Comparison of ENCODE assay signal across 2 cellular contexts in the genomic region with DNA sequence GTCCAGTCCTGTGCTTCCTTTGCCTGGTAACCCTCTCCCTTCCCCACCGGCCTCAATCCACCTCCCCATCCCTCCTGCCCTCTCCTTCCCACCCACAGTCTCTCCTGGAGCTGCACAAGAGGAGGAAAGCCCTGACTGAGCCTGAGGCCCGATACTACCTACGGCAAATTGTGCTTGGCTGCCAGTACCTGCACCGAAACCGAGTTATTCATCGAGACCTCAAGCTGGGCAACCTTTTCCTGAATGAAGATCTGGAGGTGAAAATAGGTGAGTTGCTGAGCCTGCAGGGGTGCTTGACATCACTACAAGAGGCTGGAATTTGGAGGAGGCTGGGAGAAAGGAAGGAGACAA.
TF ChIP-seq lines count a peak whose summit lies in the region.

No MANE protein-coding gene starts in this region.

TF ChIP-seq in SK-N-SH, 30 proteins besides CTCF, POLR2A, EP300 and RAD21:
- no peak for TF ChIP-seq GABPA (IDR thresholded peaks at IDR 0.05; ENCODE audit: low read depth)
- TF ChIP-seq MEF2A (IDR thresholded peaks at IDR 0.05; ENCODE audit: borderline replicate concordance, low read depth) = no peak
- TF ChIP-seq SMC3 (IDR thresholded peaks at IDR 0.05; ENCODE audit: low read depth, low read length) = no peak
- TF ChIP-seq, protein P1, sequence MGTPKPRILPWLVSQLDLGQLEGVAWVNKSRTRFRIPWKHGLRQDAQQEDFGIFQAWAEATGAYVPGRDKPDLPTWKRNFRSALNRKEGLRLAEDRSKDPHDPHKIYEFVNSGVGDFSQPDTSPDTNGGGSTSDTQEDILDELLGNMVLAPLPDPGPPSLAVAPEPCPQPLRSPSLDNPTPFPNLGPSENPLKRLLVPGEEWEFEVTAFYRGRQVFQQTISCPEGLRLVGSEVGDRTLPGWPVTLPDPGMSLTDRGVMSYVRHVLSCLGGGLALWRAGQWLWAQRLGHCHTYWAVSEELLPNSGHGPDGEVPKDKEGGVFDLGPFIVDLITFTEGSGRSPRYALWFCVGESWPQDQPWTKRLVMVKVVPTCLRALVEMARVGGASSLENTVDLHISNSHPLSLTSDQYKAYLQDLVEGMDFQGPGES (IDR thresholded peaks at IDR 0.05; ENCODE audit: low read depth, low read length) = no peak
- no peak for TF ChIP-seq NRF1 (IDR thresholded peaks at IDR 0.05; ENCODE audit: low read depth, low read length)
- TF ChIP-seq FOXJ3 (CRISPR knock-in tag; IDR thresholded peaks at IDR 0.05) = no peak
- TF ChIP-seq, protein P2, sequence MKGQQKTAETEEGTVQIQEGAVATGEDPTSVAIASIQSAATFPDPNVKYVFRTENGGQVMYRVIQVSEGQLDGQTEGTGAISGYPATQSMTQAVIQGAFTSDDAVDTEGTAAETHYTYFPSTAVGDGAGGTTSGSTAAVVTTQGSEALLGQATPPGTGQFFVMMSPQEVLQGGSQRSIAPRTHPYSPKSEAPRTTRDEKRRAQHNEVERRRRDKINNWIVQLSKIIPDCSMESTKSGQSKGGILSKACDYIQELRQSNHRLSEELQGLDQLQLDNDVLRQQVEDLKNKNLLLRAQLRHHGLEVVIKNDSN (IDR thresholded peaks at IDR 0.05; ENCODE audit: borderline replicate concordance, low read depth) = no peak
- no peak for TF ChIP-seq EZH2phosphoT487 (IDR thresholded peaks at IDR 0.05; ENCODE audit: borderline replicate concordance, low read depth)
- no peak for TF ChIP-seq POLR2AphosphoS5 (IDR thresholded peaks at IDR 0.05; ENCODE audit: low read depth, low read length)
- TF ChIP-seq, protein P3, sequence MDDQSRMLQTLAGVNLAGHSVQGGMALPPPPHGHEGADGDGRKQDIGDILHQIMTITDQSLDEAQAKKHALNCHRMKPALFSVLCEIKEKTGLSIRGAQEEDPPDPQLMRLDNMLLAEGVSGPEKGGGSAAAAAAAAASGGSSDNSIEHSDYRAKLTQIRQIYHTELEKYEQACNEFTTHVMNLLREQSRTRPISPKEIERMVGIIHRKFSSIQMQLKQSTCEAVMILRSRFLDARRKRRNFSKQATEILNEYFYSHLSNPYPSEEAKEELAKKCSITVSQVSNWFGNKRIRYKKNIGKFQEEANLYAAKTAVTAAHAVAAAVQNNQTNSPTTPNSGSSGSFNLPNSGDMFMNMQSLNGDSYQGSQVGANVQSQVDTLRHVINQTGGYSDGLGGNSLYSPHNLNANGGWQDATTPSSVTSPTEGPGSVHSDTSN (IDR thresholded peaks at IDR 0.05) = no peak
- TF ChIP-seq TEAD4 (IDR thresholded peaks at IDR 0.05; ENCODE audit: borderline replicate concordance, insufficient read depth) = no peak
- no peak for TF ChIP-seq JUND (IDR thresholded peaks at IDR 0.05)
- no peak for TF ChIP-seq FOXM1 (IDR thresholded peaks at IDR 0.05; ENCODE audit: low read depth)
- no peak for TF ChIP-seq TCF12 (IDR thresholded peaks at IDR 0.05)
- TF ChIP-seq, protein P4, sequence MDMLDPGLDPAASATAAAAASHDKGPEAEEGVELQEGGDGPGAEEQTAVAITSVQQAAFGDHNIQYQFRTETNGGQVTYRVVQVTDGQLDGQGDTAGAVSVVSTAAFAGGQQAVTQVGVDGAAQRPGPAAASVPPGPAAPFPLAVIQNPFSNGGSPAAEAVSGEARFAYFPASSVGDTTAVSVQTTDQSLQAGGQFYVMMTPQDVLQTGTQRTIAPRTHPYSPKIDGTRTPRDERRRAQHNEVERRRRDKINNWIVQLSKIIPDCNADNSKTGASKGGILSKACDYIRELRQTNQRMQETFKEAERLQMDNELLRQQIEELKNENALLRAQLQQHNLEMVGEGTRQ (IDR thresholded peaks at IDR 0.05; ENCODE audit: borderline replicate concordance, low read depth, low read length) = no peak

TF ChIP-seq in SK-N-SH treated with all-trans-retinoic acid at 6 μM for 48 hours, 23 proteins besides CTCF, POLR2A, EP300 and RAD21:
- no peak for TF ChIP-seq ZNF565 (CRISPR knock-in tag; conservative IDR thresholded peaks at IDR 0.05; ENCODE audit: low read depth)
- TF ChIP-seq ZNF8 (CRISPR knock-in tag; IDR thresholded peaks at IDR 0.05) = no peak
- TF ChIP-seq OSR1 (CRISPR knock-in tag; IDR thresholded peaks at IDR 0.05) = no peak
- TF ChIP-seq, protein P5, sequence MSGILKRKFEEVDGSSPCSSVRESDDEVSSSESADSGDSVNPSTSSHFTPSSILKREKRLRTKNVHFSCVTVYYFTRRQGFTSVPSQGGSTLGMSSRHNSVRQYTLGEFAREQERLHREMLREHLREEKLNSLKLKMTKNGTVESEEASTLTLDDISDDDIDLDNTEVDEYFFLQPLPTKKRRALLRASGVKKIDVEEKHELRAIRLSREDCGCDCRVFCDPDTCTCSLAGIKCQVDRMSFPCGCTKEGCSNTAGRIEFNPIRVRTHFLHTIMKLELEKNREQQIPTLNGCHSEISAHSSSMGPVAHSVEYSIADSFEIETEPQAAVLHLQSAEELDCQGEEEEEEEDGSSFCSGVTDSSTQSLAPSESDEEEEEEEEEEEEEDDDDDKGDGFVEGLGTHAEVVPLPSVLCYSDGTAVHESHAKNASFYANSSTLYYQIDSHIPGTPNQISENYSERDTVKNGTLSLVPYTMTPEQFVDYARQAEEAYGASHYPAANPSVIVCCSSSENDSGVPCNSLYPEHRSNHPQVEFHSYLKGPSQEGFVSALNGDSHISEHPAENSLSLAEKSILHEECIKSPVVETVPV (CRISPR knock-in tag; IDR thresholded peaks at IDR 0.05) = no peak
- no peak for TF ChIP-seq ZFP30 (CRISPR knock-in tag; IDR thresholded peaks at IDR 0.05)
- TF ChIP-seq BACH2 (CRISPR knock-in tag; IDR thresholded peaks at IDR 0.05; ENCODE audit: borderline replicate concordance) = no peak
- TF ChIP-seq SNAI2 (CRISPR knock-in tag; IDR thresholded peaks at IDR 0.05) = no peak
